15 cellular contexts compared by ENCODE assay signal in genomic region chr7:116327751-116328150, GRCh38.
DNase-seq lines count a peak whose midpoint lies in the region; ATAC-seq, FAIRE-seq and TF ChIP-seq lines count a peak whose summit lies in the region.
"Had no signal": no experiment of that assay in that cellular context is flagged by ENCODE, and none has a peak within 500 bp of the region (broad histone marks: within the 10 kb centered on the region; RNA-seq: fewer than 3 reads in every experiment).

No MANE protein-coding gene starts in this region.

- H3K27ac ChIP-seq in astrocyte (ENCODE audit: low read depth, low read length): peak overlapping the region; percentile 75

- no peak overlapping the region for H2AFZ ChIP-seq in astrocyte (ENCODE audit: low read depth, low read length)

- no peaks in the 10 kb centered on the region for H3K9me3 ChIP-seq in astrocyte (ENCODE audit: insufficient read depth, low read depth, low read length)

- intact Hi-C loops in Right ventricle myocardium inferior (cut with DNase I): no loop called here

- CTCF ChIA-PET in activated naive CD4-positive, alpha-beta T cell treated with anti-CD3 and anti-CD28 coated beads, Interleukin-2, amount 10 ng/mL, durations not matched to agents 7 days and 5 days (lab: Charles Lee): no interaction called here

- H3K4me1 Mint-ChIP-seq in astrocyte (ENCODE audit: low read depth, unreplicated experiment): peaks cover 26% of the 10 kb centered on the region
- no peaks in the 10 kb centered on the region for H3K4me1 Mint-ChIP-seq in activated naive CD4-positive, alpha-beta T cell treated with anti-CD3 and anti-CD28 coated beads, Interleukin-2, amount 10 ng/mL, durations not matched to agents 7 days and 5 days
- H3K4me1 Mint-ChIP-seq: activated naive CD4-positive, alpha-beta T cell treated with anti-CD3 and anti-CD28 coated beads, Interleukin-2, amount 50 U/mL, for 24 hours; natural killer cell had no signal

- H3K27me3 ChIP-seq in astrocyte (ENCODE audit: insufficient read depth, low read length): no peaks in the 10 kb centered on the region

- H3K4me2 ChIP-seq in astrocyte (ENCODE audit: low read length): peak overlapping the region; percentile 79

- no peaks in the 10 kb centered on the region for H3K36me3 ChIP-seq in astrocyte (ENCODE audit: insufficient read depth, low read length)

- H4K20me1 ChIP-seq in astrocyte (ENCODE audit: insufficient read depth, low read length): no peaks in the 10 kb centered on the region

- peaks cover 12% of the 10 kb centered on the region for H3K4me1 ChIP-seq in astrocyte (ENCODE audit: insufficient read depth, low read length)

- no peak overlapping the region for H3K4me3 Mint-ChIP-seq in astrocyte (ENCODE audit: unreplicated experiment)
- H3K4me3 Mint-ChIP-seq in activated naive CD4-positive, alpha-beta T cell treated with anti-CD3 and anti-CD28 coated beads, Interleukin-2, amount 10 ng/mL, durations not matched to agents 7 days and 5 days: no peak overlapping the region
- H3K4me3 Mint-ChIP-seq: activated CD4-positive, alpha-beta memory T cell treated with anti-CD3 and anti-CD28 coated beads for 36 hours; activated naive CD4-positive, alpha-beta T cell treated with anti-CD3 and anti-CD28 coated beads, Interleukin-2, amount 50 U/mL, for 24 hours; natural killer cell; T-cell had no signal

- H3K27ac Mint-ChIP-seq in astrocyte (ENCODE audit: unreplicated experiment): peak overlapping the region; percentile 87
- H3K27ac Mint-ChIP-seq in activated naive CD4-positive, alpha-beta T cell treated with anti-CD3 and anti-CD28 coated beads, Interleukin-2, amount 10 ng/mL, durations not matched to agents 7 days and 5 days: no peak overlapping the region
- H3K27ac Mint-ChIP-seq: activated CD4-positive, alpha-beta memory T cell treated with anti-CD3 and anti-CD28 coated beads for 36 hours; activated naive CD4-positive, alpha-beta T cell treated with anti-CD3 and anti-CD28 coated beads, Interleukin-2, amount 50 U/mL, for 24 hours; natural killer cell; T-cell had no signal

- no peak for TF ChIP-seq CTCF in astrocyte (IDR thresholded peaks at IDR 0.05; ENCODE audit: insufficient read depth, low read depth, low read length)

- peak; percentile 84 for DNase-seq in HS-27A (ENCODE audit: low read depth)
- DNase-seq in astrocyte (ENCODE audit: low read depth): peak; percentile 99
- peak; percentile 90 for DNase-seq in glomerular endothelial cell (ENCODE audit: extremely low read depth, low read depth, low spot score)
- DNase-seq in urothelium cell line (ENCODE audit: low spot score): peak; percentile 46
- DNase-seq in activated naive CD4-positive, alpha-beta T cell treated with anti-CD3 and anti-CD28 coated beads, Interleukin-2, amount 10 ng/mL, durations not matched to agents 7 days and 5 days: no peak
- DNase-seq in Right ventricle myocardium inferior (ENCODE audit: missing footprints): no peak
- no peak for DNase-seq in SIG-M5 (lab: John Stamatoyannopoulos, UW)
- DNase-seq: activated CD4-positive, alpha-beta memory T cell treated with anti-CD3 and anti-CD28 coated beads for 36 hours; DMS153; natural killer cell; NCI-H1105 treated with DMSO at 0.1 percent for 48 hours; NCI-H82; T-cell had no signal

- peak; percentile 69 for FAIRE-seq in astrocyte (lab: Jason Lieb, UNC)
- no peak for FAIRE-seq in urothelium cell line (lab: Jason Lieb, UNC)

- H3K4me3 ChIP-seq in astrocyte (ENCODE audit: insufficient read depth, low read depth, low read length): peak overlapping the region; percentile 56

- H3K79me2 ChIP-seq in astrocyte (ENCODE audit: insufficient read depth, low read length): peaks cover 43% of the 10 kb centered on the region

- ATAC-seq in HG02970 (IDR thresholded peaks at IDR 0.05; ENCODE audit: low FRiP score, unreplicated experiment) (no peak), Right ventricle myocardium inferior (no peak)
- ATAC-seq: natural killer cell, T-cell had no signal

- H3K9ac ChIP-seq in astrocyte (ENCODE audit: low read length): peak overlapping the region; percentile 67

- no peaks in the 10 kb centered on the region for H3K36me3 Mint-ChIP-seq in astrocyte (ENCODE audit: low read depth, unreplicated experiment)
- H3K36me3 Mint-ChIP-seq in activated naive CD4-positive, alpha-beta T cell treated with anti-CD3 and anti-CD28 coated beads, Interleukin-2, amount 10 ng/mL, durations not matched to agents 7 days and 5 days: no peaks in the 10 kb centered on the region
- H3K36me3 Mint-ChIP-seq: activated CD4-positive, alpha-beta memory T cell treated with anti-CD3 and anti-CD28 coated beads for 36 hours; activated naive CD4-positive, alpha-beta T cell treated with anti-CD3 and anti-CD28 coated beads, Interleukin-2, amount 50 U/mL, for 24 hours; natural killer cell; T-cell had no signal

- H3K27me3 Mint-ChIP-seq in astrocyte (ENCODE audit: low read depth, unreplicated experiment): no peaks in the 10 kb centered on the region
- H3K27me3 Mint-ChIP-seq in activated naive CD4-positive, alpha-beta T cell treated with anti-CD3 and anti-CD28 coated beads, Interleukin-2, amount 10 ng/mL, durations not matched to agents 7 days and 5 days: no peaks in the 10 kb centered on the region
- H3K27me3 Mint-ChIP-seq: activated CD4-positive, alpha-beta memory T cell treated with anti-CD3 and anti-CD28 coated beads for 36 hours had no signal

- H3K9me3 Mint-ChIP-seq in astrocyte (ENCODE audit: unreplicated experiment): no peaks in the 10 kb centered on the region
- H3K9me3 Mint-ChIP-seq in activated naive CD4-positive, alpha-beta T cell treated with anti-CD3 and anti-CD28 coated beads, Interleukin-2, amount 10 ng/mL, durations not matched to agents 7 days and 5 days: no peaks in the 10 kb centered on the region
- H3K9me3 Mint-ChIP-seq: activated CD4-positive, alpha-beta memory T cell treated with anti-CD3 and anti-CD28 coated beads for 36 hours; activated naive CD4-positive, alpha-beta T cell treated with anti-CD3 and anti-CD28 coated beads, Interleukin-2, amount 50 U/mL, for 24 hours; natural killer cell; T-cell had no signal

Comparison
In these comparisons a context has a peak if more than half of its experiments do, and no peak if none do; other contexts are left out.
1. DNase-seq: peak in HS-27A (single experiment), astrocyte (single experiment), glomerular endothelial cell (single experiment) and urothelium cell line (single experiment); none in activated naive CD4-positive, alpha-beta T cell treated with anti-CD3 and anti-CD28 coated beads, Interleukin-2, amount 10 ng/mL, durations not matched to agents 7 days and 5 days (single experiment), Right ventricle myocardium inferior (single experiment) and SIG-M5 (single experiment).